15 cellular contexts compared by ENCODE assay signal in genomic region chr3:52930748-52931147, GRCh38.
"Had no signal": no experiment of that assay in that cellular context is flagged by ENCODE, and none has a peak within 500 bp of the region (broad histone marks: within the 10 kb centered on the region; RNA-seq: fewer than 3 reads in every experiment).

No MANE protein-coding gene starts in this region.

- ATAC-seq: activated T-helper 17 cell treated with anti-CD3 and anti-CD28 coated beads, Interleukin-2, amount 50 U/mL, for 72 hours; effector memory CD8-positive, alpha-beta T cell; gastroesophageal sphincter; pancreas; stimulated activated effector memory CD8-positive, alpha-beta T cell treated with anti-CD3 and anti-CD28 coated beads, Interleukin-12 subunit alpha, Interleukin-12 subunit beta, amount 100 ng/mL, for 72 hours had no signal

- H3K27me3 Mint-ChIP-seq: activated T-helper 17 cell treated with anti-CD3 and anti-CD28 coated beads, Interleukin-2, amount 50 U/mL, for 72 hours; effector memory CD8-positive, alpha-beta T cell had no signal

- DNase-seq: activated CD4-positive, alpha-beta T cell treated with anti-CD3 and anti-CD28 coated beads, Interleukin-2, amount 50 U/mL, for 1 hour; activated naive CD4-positive, alpha-beta T cell treated with Interleukin-2 at 50 U/mL for 16 hours; anterior cingulate cortex; brain microvascular endothelial cell; effector memory CD8-positive, alpha-beta T cell; midbrain; pancreas; thyroid gland had no signal

- H3K9me3 Mint-ChIP-seq: activated T-helper 17 cell treated with anti-CD3 and anti-CD28 coated beads, Interleukin-2, amount 50 U/mL, for 72 hours; effector memory CD8-positive, alpha-beta T cell; neural crest cell; stimulated activated effector memory CD8-positive, alpha-beta T cell treated with anti-CD3 and anti-CD28 coated beads, Interleukin-12 subunit alpha, Interleukin-12 subunit beta, amount 100 ng/mL, for 72 hours; T-helper 2 cell treated with Interferon-gamma antibody and Interleukin-4, amounts not matched to agents 5 μg/mL and 100 μg/mL, for 36 hours had no signal

- H3K4me1 ChIP-seq: pancreas, thyroid gland had no signal

- H3K27ac ChIP-seq: brain microvascular endothelial cell, epithelial cell of prostate, gastroesophageal sphincter, pancreas, thyroid gland had no signal

- H3K9me3 ChIP-seq: gastroesophageal sphincter, pancreas, thyroid gland had no signal

- H3K36me3 ChIP-seq: brain microvascular endothelial cell, thyroid gland had no signal

- H3K4me3 Mint-ChIP-seq: activated T-helper 17 cell treated with anti-CD3 and anti-CD28 coated beads, Interleukin-2, amount 50 U/mL, for 72 hours; effector memory CD8-positive, alpha-beta T cell; neural crest cell; stimulated activated effector memory CD8-positive, alpha-beta T cell treated with anti-CD3 and anti-CD28 coated beads, Interleukin-12 subunit alpha, Interleukin-12 subunit beta, amount 100 ng/mL, for 72 hours; T-helper 2 cell treated with Interferon-gamma antibody and Interleukin-4, amounts not matched to agents 5 μg/mL and 100 μg/mL, for 36 hours had no signal

- H3K27ac Mint-ChIP-seq: effector memory CD8-positive, alpha-beta T cell; T-helper 2 cell treated with Interferon-gamma antibody and Interleukin-4, amounts not matched to agents 5 μg/mL and 100 μg/mL, for 36 hours had no signal

- H3K27me3 ChIP-seq: brain microvascular endothelial cell, gastroesophageal sphincter, pancreas, thyroid gland had no signal

- H3K4me3 ChIP-seq: gastroesophageal sphincter, lung, pancreas, thyroid gland had no signal
